9 cellular contexts compared by ENCODE assay signal in the genomic region with DNA sequence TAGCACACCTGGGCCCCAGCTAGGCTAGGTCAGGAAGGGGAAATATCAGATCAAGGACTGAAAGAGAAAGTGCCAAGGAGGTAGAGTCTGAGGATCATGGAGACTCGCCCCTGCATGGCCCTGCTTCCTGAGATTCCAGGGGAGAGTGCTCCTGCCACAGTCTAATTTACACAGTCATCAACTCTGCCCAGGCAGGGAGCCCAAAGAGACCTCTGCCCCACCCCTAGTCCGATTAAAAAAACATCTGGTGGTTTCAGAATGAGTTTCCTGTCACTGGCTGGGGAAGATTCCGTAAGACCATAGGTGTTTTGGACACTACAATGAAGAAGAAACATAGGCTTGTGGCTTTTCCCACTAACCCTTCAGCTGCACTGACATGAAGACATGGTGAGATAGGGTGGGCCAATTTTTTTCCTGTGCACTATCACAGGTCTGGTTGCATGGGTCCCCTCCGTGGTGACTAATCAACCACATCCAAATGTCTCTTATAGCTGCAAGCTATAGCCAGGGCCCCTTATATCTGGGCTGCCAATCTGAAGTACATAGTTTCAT. TPM values are rescaled to one million over a fixed set of nuclear protein-coding genes. Genes with fewer than 3 reads are reported as not detected.
DNase-seq lines count a peak whose midpoint lies in the region; ATAC-seq and TF ChIP-seq lines count a peak whose summit lies in the region.
"Had no signal": no experiment of that assay in that cellular context is flagged by ENCODE, and none has a peak within 500 bp of the region (broad histone marks: within the 10 kb centered on the region; RNA-seq: fewer than 3 reads in every experiment).

No MANE protein-coding gene starts in this region.

- peaks cover 68% of the 10 kb centered on the region for H3K4me1 Mint-ChIP-seq in activated naive CD8-positive, alpha-beta T cell (ENCODE audit: low read depth)

- intact Hi-C loops in body of pancreas (cut with DNase I): no loop called here
- intact Hi-C loops in posterior cingulate gyrus (cut with DNase I): no loop called here

- no peaks in the 10 kb centered on the region for H3K9me3 ChIP-seq in body of pancreas
- H3K9me3 ChIP-seq: thoracic aorta had no signal

- no peaks in the 10 kb centered on the region for H3K9me3 Mint-ChIP-seq in activated naive CD8-positive, alpha-beta T cell (ENCODE audit: low read depth)

- H3K27ac ChIP-seq in body of pancreas: no peak overlapping the region
- H3K27ac ChIP-seq: thoracic aorta had no signal

- H3K36me3 ChIP-seq in body of pancreas (replicated peaks in 1 of 2; ENCODE audit: insufficient read depth in 1 of 2, low read depth in 2 of 2): no peaks in the 10 kb centered on the region
- H3K36me3 ChIP-seq: thoracic aorta had no signal

- H3K4me1 ChIP-seq in body of pancreas: no peaks in the 10 kb centered on the region

- peak overlapping the region; percentile 70 for H3K4me3 Mint-ChIP-seq in activated naive CD8-positive, alpha-beta T cell

- WGBS in body of pancreas, 2 donors: 57 to 73% methylated on average over 4 of the region's 4 CpGs

- H3K27me3 ChIP-seq in body of pancreas: no peaks in the 10 kb centered on the region

- H3K27ac Mint-ChIP-seq in activated naive CD8-positive, alpha-beta T cell: peak overlapping the region; percentile 79

- peaks cover 6% of the 10 kb centered on the region for H3K36me3 Mint-ChIP-seq in activated naive CD8-positive, alpha-beta T cell

- ATAC-seq in GM19468 (IDR thresholded peaks at IDR 0.05; ENCODE audit: extremely low read depth, unreplicated experiment): peak; percentile 70
- peak; percentile 95 for ATAC-seq in HG03457 (IDR thresholded peaks at IDR 0.05; ENCODE audit: unreplicated experiment)
- ATAC-seq in body of pancreas: no peak

- no peak for TF ChIP-seq CTCF in GM12864 (IDR thresholded peaks at IDR 0.05; ENCODE audit: low read depth, low read length, missing control alignments)
- TF ChIP-seq CTCF in body of pancreas (IDR thresholded peaks at IDR 0.05): no peak

- TF ChIP-seq POLR2A in body of pancreas (IDR thresholded peaks at IDR 0.05): no peak

- H3K4me3 ChIP-seq in GM12864 (ENCODE audit: low read depth, low read length) (peak overlapping the region; percentile 4; the same call in 1 of the 2 replicates), body of pancreas (no peak overlapping the region)
- H3K4me3 ChIP-seq: thoracic aorta had no signal

- peaks cover 2% of the 10 kb centered on the region for H3K27me3 Mint-ChIP-seq in activated naive CD8-positive, alpha-beta T cell

- DNase-seq in GM12864 (ENCODE audit: low read depth) (peak; percentile 66), T-helper 9 cell (no peak), body of pancreas (no peak), posterior cingulate gyrus (no peak), pons (ENCODE audit: low spot score) (no peak)

RNA-seq across cellular contexts. Expression of gene GZMB, which starts 31.5 kb away (rescaled TPM):
- total RNA-seq in body of pancreas: not detected

RNA-seq across cellular contexts. Expression of gene GZMH, which starts 56.0 kb away (rescaled TPM):
- not detected for total RNA-seq in body of pancreas
